8 cellular contexts compared by ENCODE assay signal in the genomic region with DNA sequence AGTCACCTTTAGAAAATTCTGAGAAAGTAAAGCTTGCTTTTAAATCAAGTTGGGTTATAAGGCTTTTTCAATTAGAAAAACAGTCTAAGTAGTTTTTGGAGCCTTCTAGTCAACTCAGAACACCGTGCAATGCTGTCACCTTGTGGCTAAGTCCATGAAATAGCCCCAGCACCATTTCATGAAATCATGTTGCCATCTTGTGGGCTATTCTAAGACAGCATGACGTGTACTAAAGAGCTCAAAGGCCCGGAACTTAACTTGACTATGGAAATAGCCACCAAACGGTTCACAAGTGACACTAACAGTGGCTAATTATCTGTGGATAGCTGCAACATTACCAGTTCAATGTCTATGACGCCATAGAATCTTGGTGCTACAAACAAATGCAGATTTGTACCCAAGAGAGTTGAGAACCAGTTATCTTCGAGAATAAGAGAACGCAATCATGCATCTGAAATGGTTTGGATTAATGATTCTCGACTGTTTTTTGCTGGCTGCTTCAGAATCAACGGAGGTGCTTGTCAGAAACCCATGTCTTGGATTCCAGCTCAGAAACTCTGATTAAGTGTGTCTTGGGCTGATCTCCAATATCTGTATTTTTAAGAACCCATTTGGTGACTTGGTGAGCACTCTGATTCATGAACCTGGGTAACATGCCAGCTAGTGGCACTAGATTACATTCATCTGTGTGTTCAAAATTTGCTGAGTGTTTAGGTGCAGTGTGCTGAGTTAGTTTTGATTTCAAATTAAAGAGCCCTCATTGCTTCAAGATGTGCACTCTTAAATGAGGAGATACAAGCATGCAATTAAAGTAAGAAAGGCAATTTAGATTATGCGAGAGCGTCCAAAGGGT.
DNase-seq lines count a peak whose midpoint lies in the region; ATAC-seq and TF ChIP-seq lines count a peak whose summit lies in the region.

No MANE protein-coding gene starts in this region.

- no peaks in the 10 kb centered on the region for H3K27me3 ChIP-seq in vagina

- H3K4me1 Mint-ChIP-seq in nephron: peaks cover 13% of the 10 kb centered on the region

- DNase-seq in Daoy (ENCODE audit: low read depth) (peak; percentile 82), NCI-H526 treated with DMSO at 0.1 percent for 48 hours (lab: John Stamatoyannopoulos, UW) (peak; percentile 74), fibroblast of gingiva (ENCODE audit: low read depth) (peak; percentile 80), vagina (ENCODE audit: extremely low spot score in 2 of 2) (no peak)
- DNase-seq in activated CD4-positive, alpha-beta T cell treated with anti-CD3 and anti-CD28 coated beads, Interleukin-2, amount 50 U/mL, for 1 hour: peak; percentile 19

- no peaks in the 10 kb centered on the region for H3K27me3 Mint-ChIP-seq in nephron (ENCODE audit: low read depth)

- peak overlapping the region; percentile 63 for H3K27ac ChIP-seq in vagina

- peaks cover 18% of the 10 kb centered on the region for H3K4me1 ChIP-seq in vagina

- TF ChIP-seq CTCF in nephron (IDR thresholded peaks at IDR 0.05; ENCODE audit: unreplicated experiment in 3 of 3) (peak; percentile 99 to 100 (median 99)), vagina (IDR thresholded peaks at IDR 0.05) (peak; percentile 94 to 98 (median 97))

- intact Hi-C loops in vagina (cut with DNase I): loop anchor here (5.0 kb wide), 1 partner anchor 1088 kb away; no protein-coding TSS in a partner anchor

- H3K27ac Mint-ChIP-seq in nephron: peak overlapping the region; percentile 33 to 90 (median 88)

- no peak overlapping the region for H3K4me3 ChIP-seq in vagina

- no peaks in the 10 kb centered on the region for H3K36me3 ChIP-seq in vagina

- ATAC-seq in GM21381 (IDR thresholded peaks at IDR 0.05; ENCODE audit: unreplicated experiment) (peak; percentile 100), HG03575 (IDR thresholded peaks at IDR 0.05; ENCODE audit: extremely low read depth, insufficient number of reproducible peaks, low FRiP score, unreplicated experiment) (peak; percentile 96)

- H3K9me3 ChIP-seq in vagina: no peaks in the 10 kb centered on the region

- TF ChIP-seq POLR2A in vagina (IDR thresholded peaks at IDR 0.05): no peak

- peak overlapping the region in 1 of 3 experiments; percentile 32 for H3K4me3 Mint-ChIP-seq in nephron

- no peaks in the 10 kb centered on the region for H3K9me3 Mint-ChIP-seq in nephron

- no peaks in the 10 kb centered on the region for H3K36me3 Mint-ChIP-seq in nephron (ENCODE audit: low read depth)

Comparison
In these comparisons a context has a peak if more than half of its experiments do, and no peak if none do; other contexts are left out.
1. DNase-seq: peak in Daoy (single experiment), NCI-H526 treated with DMSO at 0.1 percent for 48 hours (single experiment), activated CD4-positive, alpha-beta T cell treated with anti-CD3 and anti-CD28 coated beads, Interleukin-2, amount 50 U/mL, for 1 hour (single experiment) and fibroblast of gingiva (single experiment); none in vagina (0 of 2).